In genomic region chr20:41425180-41425884, GRCh38 we compare ENCODE assay signal across 15 cellular contexts. TPM values are rescaled to one million over a fixed set of nuclear protein-coding genes. Genes with fewer than 3 reads are reported as not detected.
DNase-seq lines count a peak whose midpoint lies in the region; TF ChIP-seq lines count a peak whose summit lies in the region.
"Had no signal": no experiment of that assay in that cellular context is flagged by ENCODE, and none has a peak within 500 bp of the region (broad histone marks: within the 10 kb centered on the region; RNA-seq: fewer than 3 reads in every experiment).

No MANE protein-coding gene starts in this region.

- TF ChIP-seq POLR2A in esophagus muscularis mucosa (IDR thresholded peaks at IDR 0.05; ENCODE audit: low read depth): no peak
- TF ChIP-seq POLR2A in prostate gland (IDR thresholded peaks at IDR 0.05): no peak

- no peak for TF ChIP-seq CTCF in esophagus muscularis mucosa (IDR thresholded peaks at IDR 0.05)
- TF ChIP-seq CTCF in prostate gland (IDR thresholded peaks at IDR 0.05): no peak
- no peak for TF ChIP-seq CTCF in CD14-positive monocyte (IDR thresholded peaks at IDR 0.05)

- no peak overlapping the region for H3K4me3 ChIP-seq in MG63
- no peak overlapping the region for H3K4me3 ChIP-seq in esophagus muscularis mucosa
- H3K4me3 ChIP-seq in prostate gland: no peak overlapping the region

- H3K4me3 Mint-ChIP-seq in CD14-positive monocyte: no peak overlapping the region
- H3K4me3 Mint-ChIP-seq: activated CD8-positive, alpha-beta memory T cell treated with anti-CD3 and anti-CD28 coated beads, Interleukin-2, amount 10 ng/mL, durations not matched to agents 7 days and 5 days; brain; WTC11 had no signal

- no peaks in the 10 kb centered on the region for H3K9me3 Mint-ChIP-seq in CD14-positive monocyte
- H3K9me3 Mint-ChIP-seq: brain, WTC11 had no signal

- H3K9me3 ChIP-seq in MG63 (no peaks in the 10 kb centered on the region), esophagus muscularis mucosa (no peaks in the 10 kb centered on the region), prostate gland (no peaks in the 10 kb centered on the region)

- H3K27me3 ChIP-seq in MG63 (no peaks in the 10 kb centered on the region), esophagus muscularis mucosa (no peaks in the 10 kb centered on the region), prostate gland (replicated peaks; ENCODE audit: insufficient read depth) (no peaks in the 10 kb centered on the region)

- 61% methylated on average over 10 of the region's 10 CpGs for WGBS in esophagus muscularis mucosa
- 52% methylated on average over 10 of the region's 10 CpGs for WGBS in prostate gland

- H3K27me3 Mint-ChIP-seq in CD14-positive monocyte (ENCODE audit: low read depth in 3 of 3): no peaks in the 10 kb centered on the region
- H3K27me3 Mint-ChIP-seq: activated CD8-positive, alpha-beta memory T cell treated with anti-CD3 and anti-CD28 coated beads, Interleukin-2, amount 10 ng/mL, durations not matched to agents 7 days and 5 days; brain had no signal

- H3K27ac ChIP-seq in esophagus muscularis mucosa (replicated peaks in 1 of 4) (peak overlapping the region; percentile 44 to 70 (median 58)), prostate gland (peak overlapping the region; percentile 3 to 6)

- H3K4me1 ChIP-seq in esophagus muscularis mucosa (peaks cover 7 to 48% (median 33%) of the 10 kb centered on the region in 4 donors), prostate gland (replicated peaks) (no peaks in the 10 kb centered on the region)

- no peak for TF ChIP-seq EP300 in esophagus muscularis mucosa (IDR thresholded peaks at IDR 0.05)

- peaks cover 90 to 95% of the 10 kb centered on the region in 2 donors for H3K36me3 Mint-ChIP-seq in CD14-positive monocyte

- intact Hi-C loops in esophagus muscularis mucosa (cut with DNase I): no loop called here
- intact Hi-C loops in prostate gland (cut with DNase I): no loop called here
- intact Hi-C loops in CD14-positive monocyte (cut with micrococcal nuclease): no loop called here

- H3K4me1 Mint-ChIP-seq in CD14-positive monocyte: no peaks in the 10 kb centered on the region
- H3K4me1 Mint-ChIP-seq: brain, WTC11 had no signal

- DNase-seq in COLO829 (ENCODE audit: low spot score) (peak; percentile 92), MG63 (peak; percentile 43), esophagus muscularis mucosa (ENCODE audit: extremely low spot score) (no peak), prostate gland (ENCODE audit: low spot score) (no peak), hepatic stellate cell (ENCODE audit: low spot score) (no peak), activated gamma-delta T cell (lab: John Stamatoyannopoulos, UW) (no peak), CD14-positive monocyte (ENCODE audit: low spot score) (no peak)
- DNase-seq: activated CD8-positive, alpha-beta memory T cell treated with anti-CD3 and anti-CD28 coated beads, Interleukin-2, amount 10 ng/mL, durations not matched to agents 7 days and 5 days; activated naive CD4-positive, alpha-beta T cell; GF-D8; mammary epithelial cell; NCI-H1105; substantia nigra had no signal

- H3K36me3 ChIP-seq in MG63: peaks cover 41% of the 10 kb centered on the region
- H3K36me3 ChIP-seq in esophagus muscularis mucosa: peaks cover 29 to 72% (median 50%) of the 10 kb centered on the region in 4 donors
- H3K36me3 ChIP-seq in prostate gland: peaks cover 0 to 5% of the 10 kb centered on the region in 2 donors

- H3K27ac Mint-ChIP-seq in CD14-positive monocyte: peak overlapping the region in 1 of 7 donors; percentile 52
- H3K27ac Mint-ChIP-seq: activated CD8-positive, alpha-beta memory T cell treated with anti-CD3 and anti-CD28 coated beads, Interleukin-2, amount 10 ng/mL, durations not matched to agents 7 days and 5 days; WTC11 had no signal

RNA-seq across cellular contexts. Expression of gene EMILIN3, which starts 58.7 kb away (rescaled TPM):
- 0.76 TPM in 1 of 2 replicates, not detected in the other for total RNA-seq in MG63 (2014; rRNA removed; shearing (Covaris generic); ENCODE audit: low replicate concordance)
- total RNA-seq in esophagus muscularis mucosa (1 to 10 TPM in 3 of 4 donors, under 1 TPM in 1; 0.83 to 5.6 (median 4.5) TPM), prostate gland (1 to 10 TPM; 7.4 to 8.4 TPM)
- not detected for polyA plus RNA-seq in CD14-positive monocyte
- total RNA-seq: activated CD8-positive, alpha-beta memory T cell treated with anti-CD3 and anti-CD28 coated beads, Interleukin-2, amount 10 ng/mL, durations not matched to agents 7 days and 5 days; mammary epithelial cell had no signal

Comparison
In these comparisons a context has a peak if more than half of its experiments do, and no peak if none do; other contexts are left out.
1. DNase-seq: peak in COLO829 (single experiment) and MG63 (single experiment); none in esophagus muscularis mucosa (single experiment), prostate gland (single experiment), hepatic stellate cell (single experiment), activated gamma-delta T cell (single experiment) and CD14-positive monocyte (single experiment).